23 cellular contexts compared by ENCODE assay signal in genomic region chr6:169046021-169046420, GRCh38.
DNase-seq lines count a peak whose midpoint lies in the region; ATAC-seq, FAIRE-seq and TF ChIP-seq lines count a peak whose summit lies in the region.
"Had no signal": no experiment of that assay in that cellular context is flagged by ENCODE, and none has a peak within 500 bp of the region (broad histone marks: within the 10 kb centered on the region; RNA-seq: fewer than 3 reads in every experiment).

No MANE protein-coding gene starts in this region.

- H3K9me3 ChIP-seq in astrocyte (ENCODE audit: insufficient read depth, low read depth, low read length) (no peaks in the 10 kb centered on the region), skeletal muscle tissue (ENCODE audit: control insufficient read depth in 3 of 3, low read length in 3 of 3) (no peaks in the 10 kb centered on the region), neural progenitor cell (ENCODE audit: low read depth) (no peaks in the 10 kb centered on the region)
- H3K9me3 ChIP-seq: A549 had no signal

- intact Hi-C loops in activated CD8-positive, alpha-beta T cell treated with anti-CD3 and anti-CD28 coated beads for 36 hours (cut with micrococcal nuclease): no loop called here

- DNase-seq in G401 (ENCODE audit: low spot score) (peak; percentile 8), astrocyte (ENCODE audit: low read depth) (no peak), fibroblast of peridontal ligament (ENCODE audit: extremely low read depth) (peak; percentile 75), GM20000 (ENCODE audit: low spot score) (no peak), neural progenitor cell (ENCODE audit: low spot score) (no peak), NCI-H524 treated with DMSO at 0.1 percent for 48 hours (lab: John Stamatoyannopoulos, UW) (no peak)
- DNase-seq in activated CD8-positive, alpha-beta T cell treated with anti-CD3 and anti-CD28 coated beads for 36 hours: no peak
- DNase-seq: CD4-positive, CD25-positive, alpha-beta regulatory T cell; DMS 273 treated with DMSO at 0.1 percent for 48 hours; DMS79 treated with DMSO at 0.1 percent for 48 hours; GOT3; MV-4-11; NCI-H1694 treated with DMSO at 0.1 percent for 48 hours; NCI-H2171 treated with DMSO at 0.1 percent for 48 hours; NCI-H446; NCI-H526 treated with DMSO at 0.1 percent for 48 hours; PC-9; SHP77 had no signal

- no peak overlapping the region for H3K9ac ChIP-seq in astrocyte (ENCODE audit: low read length)
- H3K9ac ChIP-seq in skeletal muscle tissue (ENCODE audit: low read depth in 1 of 3, low read length in 3 of 3): no peak overlapping the region
- H3K9ac ChIP-seq in neural progenitor cell: no peak overlapping the region

- in situ Hi-C loops in G401 (cut with HindIII; ENCODE audit: low sequenced_read_pairs): no loop called here

- H3K27me3 ChIP-seq in astrocyte (ENCODE audit: insufficient read depth, low read length) (peaks cover 2% of the 10 kb centered on the region), skeletal muscle tissue (ENCODE audit: control insufficient read depth in 3 of 3, insufficient read depth in 3 of 3, low read length in 3 of 3) (no peaks in the 10 kb centered on the region), neural progenitor cell (no peaks in the 10 kb centered on the region)

- TF ChIP-seq CTCF in astrocyte (IDR thresholded peaks at IDR 0.05; ENCODE audit: insufficient read depth, low read depth, low read length) (no peak), GM20000 (IDR thresholded peaks at IDR 0.05; ENCODE audit: extremely low read depth, missing control alignments) (no peak), neural progenitor cell (IDR thresholded peaks at IDR 0.05) (no peak)
- no peak for TF ChIP-seq CTCF in activated CD8-positive, alpha-beta T cell treated with anti-CD3 and anti-CD28 coated beads for 36 hours (IDR thresholded peaks at IDR 0.05)

- H3K4me3 Mint-ChIP-seq in astrocyte (ENCODE audit: unreplicated experiment): no peak overlapping the region
- H3K4me3 Mint-ChIP-seq in neural progenitor cell: no peak overlapping the region
- H3K4me3 Mint-ChIP-seq in activated CD8-positive, alpha-beta T cell treated with anti-CD3 and anti-CD28 coated beads for 36 hours: no peak overlapping the region
- H3K4me3 Mint-ChIP-seq: CD4-positive, CD25-positive, alpha-beta regulatory T cell; IgD-negative memory B cell had no signal

- no peak for ATAC-seq in activated CD8-positive, alpha-beta T cell treated with anti-CD3 and anti-CD28 coated beads for 36 hours
- ATAC-seq: A549, HCT116 had no signal

- H3K9me3 Mint-ChIP-seq in astrocyte (ENCODE audit: unreplicated experiment) (peaks cover 2% of the 10 kb centered on the region), neural progenitor cell (no peaks in the 10 kb centered on the region)
- H3K9me3 Mint-ChIP-seq in activated CD8-positive, alpha-beta T cell treated with anti-CD3 and anti-CD28 coated beads for 36 hours: no peaks in the 10 kb centered on the region
- H3K9me3 Mint-ChIP-seq: IgD-negative memory B cell had no signal

- H3K27me3 Mint-ChIP-seq in astrocyte (ENCODE audit: low read depth, unreplicated experiment) (peaks cover 6% of the 10 kb centered on the region), neural progenitor cell (ENCODE audit: insufficient read depth, low read depth) (peaks cover 12% of the 10 kb centered on the region)
- H3K27me3 Mint-ChIP-seq in activated CD8-positive, alpha-beta T cell treated with anti-CD3 and anti-CD28 coated beads for 36 hours: peaks cover under 1% of the 10 kb centered on the region
- H3K27me3 Mint-ChIP-seq: CD4-positive, CD25-positive, alpha-beta regulatory T cell; IgD-negative memory B cell had no signal

- H2AFZ ChIP-seq in astrocyte (ENCODE audit: low read depth, low read length) (no peak overlapping the region), neural progenitor cell (replicated peaks) (no peak overlapping the region)
- H2AFZ ChIP-seq: PC-9 had no signal

- H3K36me3 Mint-ChIP-seq in astrocyte (ENCODE audit: low read depth, unreplicated experiment) (no peaks in the 10 kb centered on the region), neural progenitor cell (no peaks in the 10 kb centered on the region)
- no peaks in the 10 kb centered on the region for H3K36me3 Mint-ChIP-seq in activated CD8-positive, alpha-beta T cell treated with anti-CD3 and anti-CD28 coated beads for 36 hours (ENCODE audit: low read depth)
- H3K36me3 Mint-ChIP-seq: CD4-positive, CD25-positive, alpha-beta regulatory T cell had no signal

- CTCF ChIA-PET in activated CD8-positive, alpha-beta T cell treated with anti-CD3 and anti-CD28 coated beads for 36 hours (lab: Charles Lee): no interaction called here

- no peaks in the 10 kb centered on the region for H3K79me2 ChIP-seq in astrocyte (ENCODE audit: insufficient read depth, low read length)
- H3K79me2 ChIP-seq in neural progenitor cell (ENCODE audit: low read depth): no peaks in the 10 kb centered on the region

- FAIRE-seq in astrocyte (lab: Jason Lieb, UNC): no peak
- FAIRE-seq: A549, GM12891 had no signal

- H3K4me2 ChIP-seq in astrocyte (ENCODE audit: low read length): peak overlapping the region; percentile 8
- no peak overlapping the region for H3K4me2 ChIP-seq in neural progenitor cell
- H3K4me2 ChIP-seq: A549, PC-9 had no signal

- H3K4me1 ChIP-seq in astrocyte (ENCODE audit: insufficient read depth, low read length) (peaks cover 6% of the 10 kb centered on the region), skeletal muscle tissue (ENCODE audit: control insufficient read depth in 3 of 3, insufficient read depth in 3 of 3, low read length in 3 of 3) (peaks cover 8 to 12% (median 10%) of the 10 kb centered on the region in 3 donors), neural progenitor cell (no peaks in the 10 kb centered on the region)
- H3K4me1 ChIP-seq: A549 had no signal

- POLR2A ChIA-PET in activated CD8-positive, alpha-beta T cell treated with anti-CD3 and anti-CD28 coated beads for 36 hours (lab: Charles Lee): no interaction called here

- H3K4me1 Mint-ChIP-seq in astrocyte (ENCODE audit: low read depth, unreplicated experiment) (peaks cover 11% of the 10 kb centered on the region), neural progenitor cell (no peaks in the 10 kb centered on the region)
- H3K4me1 Mint-ChIP-seq in activated CD8-positive, alpha-beta T cell treated with anti-CD3 and anti-CD28 coated beads for 36 hours (ENCODE audit: low read depth): no peaks in the 10 kb centered on the region
- H3K4me1 Mint-ChIP-seq: CD4-positive, CD25-positive, alpha-beta regulatory T cell; IgD-negative memory B cell had no signal

- H3K27ac Mint-ChIP-seq in astrocyte (ENCODE audit: unreplicated experiment) (no peak overlapping the region), neural progenitor cell (no peak overlapping the region)
- no peak overlapping the region for H3K27ac Mint-ChIP-seq in activated CD8-positive, alpha-beta T cell treated with anti-CD3 and anti-CD28 coated beads for 36 hours
- H3K27ac Mint-ChIP-seq: CD4-positive, CD25-positive, alpha-beta regulatory T cell; IgD-negative memory B cell had no signal

- H3K27ac ChIP-seq in astrocyte (ENCODE audit: low read depth, low read length) (no peak overlapping the region), skeletal muscle tissue (ENCODE audit: low read depth, low read length) (peak overlapping the region; percentile 63), neural progenitor cell (no peak overlapping the region)
- H3K27ac ChIP-seq: A549, PC-9 had no signal

- no peaks in the 10 kb centered on the region for H3K36me3 ChIP-seq in astrocyte (ENCODE audit: insufficient read depth, low read length)
- no peaks in the 10 kb centered on the region for H3K36me3 ChIP-seq in skeletal muscle tissue (ENCODE audit: control insufficient read depth in 3 of 3, insufficient read depth in 3 of 3, low read length in 3 of 3)
- H3K36me3 ChIP-seq in neural progenitor cell: no peaks in the 10 kb centered on the region

- H3F3A ChIP-seq in neural progenitor cell (ENCODE audit: low read depth): no peaks in the 10 kb centered on the region

- H4K20me1 ChIP-seq in astrocyte (ENCODE audit: insufficient read depth, low read length) (no peaks in the 10 kb centered on the region), neural progenitor cell (ENCODE audit: low read depth) (no peaks in the 10 kb centered on the region)

- no peak overlapping the region for H3K4me3 ChIP-seq in astrocyte (ENCODE audit: insufficient read depth, low read depth, low read length)
- no peak overlapping the region for H3K4me3 ChIP-seq in skeletal muscle tissue (ENCODE audit: low read length in 3 of 3)
- no peak overlapping the region for H3K4me3 ChIP-seq in neural progenitor cell
- H3K4me3 ChIP-seq: A549, PC-9 had no signal

Comparison
In these comparisons a context has a peak if more than half of its experiments do, and no peak if none do; other contexts are left out.
1. DNase-seq: peak in G401 (single experiment) and fibroblast of peridontal ligament (single experiment); none in astrocyte (single experiment), GM20000 (single experiment), neural progenitor cell (single experiment), NCI-H524 treated with DMSO at 0.1 percent for 48 hours (single experiment) and activated CD8-positive, alpha-beta T cell treated with anti-CD3 and anti-CD28 coated beads for 36 hours (single experiment).